8 cellular contexts compared by ENCODE assay signal in the genomic region with DNA sequence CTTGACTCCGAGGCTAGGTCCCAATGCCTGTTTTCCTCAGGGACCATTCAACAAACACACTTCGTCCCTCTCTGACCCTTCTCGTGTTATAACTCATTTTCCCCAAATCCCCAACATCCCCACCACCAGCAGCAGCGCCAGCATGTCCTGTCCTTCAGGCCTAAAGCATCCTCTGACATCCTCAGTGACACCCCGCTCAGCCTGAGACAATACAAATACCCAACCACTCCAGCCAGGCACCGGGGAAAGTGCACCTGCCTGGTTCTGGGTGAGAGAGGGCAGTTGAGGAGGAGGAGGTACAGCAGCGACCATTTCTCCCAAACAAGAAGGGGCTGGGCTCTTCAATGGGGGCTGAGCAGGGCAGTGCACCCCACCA. TPM values are rescaled to one million over a fixed set of nuclear protein-coding genes. Genes with fewer than 3 reads are reported as not detected.
DNase-seq lines count a peak whose midpoint lies in the region; FAIRE-seq and TF ChIP-seq lines count a peak whose summit lies in the region.

No MANE protein-coding gene starts in this region.

- no peaks in the 10 kb centered on the region for H3K36me3 ChIP-seq in mammary epithelial cell (ENCODE audit: insufficient read depth, low read length)
- peaks cover 0 to 21% of the 10 kb centered on the region in 2 donors for H3K36me3 ChIP-seq in muscle layer of duodenum (ENCODE audit: control insufficient read depth in 1 of 2, insufficient read depth in 2 of 2, low read length in 2 of 2)

- POLR2A ChIA-PET in AG04449 (lab: Yijun Ruan, JAX), result no interaction called here
- POLR2A ChIA-PET in HEK293T (lab: Yijun Ruan, JAX), result no interaction called here

- peak overlapping the region; percentile 29 for H2AFZ ChIP-seq in mammary epithelial cell (ENCODE audit: low read depth, low read length)

- H3K4me3 ChIP-seq in AG04449 (ENCODE audit: low read depth, low read length), result peak overlapping the region; percentile 57
- peak overlapping the region in 2 of 3 experiments; percentile 30 to 36 for H3K4me3 ChIP-seq in mammary epithelial cell (replicated peaks in 1 of 3; ENCODE audit: insufficient read depth in 1 of 3, low read depth in 2 of 3, low read length in 3 of 3)
- peak overlapping the region; percentile 43 to 53 for H3K4me3 ChIP-seq in muscle layer of duodenum (ENCODE audit: low read depth in 1 of 2, low read length in 2 of 2)

- TF ChIP-seq CTCF in AG04449 (IDR thresholded peaks at IDR 0.05; ENCODE audit: insufficient read depth, low read length, missing control alignments) (no peak), mammary epithelial cell (conservative IDR thresholded peaks at IDR 0.05 in 1 of 2, IDR thresholded peaks at IDR 0.05 in 1 of 2; ENCODE audit: extremely low read depth in 1 of 2, insufficient read depth in 1 of 2, low read depth in 1 of 2, low read length in 2 of 2) (no peak)

- H3K27me3 ChIP-seq in mammary epithelial cell (ENCODE audit: insufficient read depth, low read length), result no peaks in the 10 kb centered on the region
- H3K27me3 ChIP-seq in muscle layer of duodenum (ENCODE audit: low read depth, low read length), result no peaks in the 10 kb centered on the region

- CTCF ChIA-PET in AG04449 (lab: Yijun Ruan, JAX), result interaction anchor here (0.9 to 1.7 kb wide), 2 partner anchors 14 to 20 kb away, joined by 3 to 5 read pairs; no protein-coding TSS in a partner anchor
- CTCF ChIA-PET in mammary epithelial cell (lab: Charles Lee; ENCODE audit: low non-redundant PET), result no interaction called here
- CTCF ChIA-PET in HEK293T (lab: Yijun Ruan, JAX), result no interaction called here

- in situ Hi-C loops in mammary epithelial cell (cut with MboI; ENCODE audit: low sequenced_read_pairs in 2 of 2), result no loop called here

- intact Hi-C loops in mammary epithelial cell (cut with micrococcal nuclease), result no loop called here

- no peaks in the 10 kb centered on the region for H4K20me1 ChIP-seq in mammary epithelial cell (ENCODE audit: insufficient read depth, low read length)

- H3K9ac ChIP-seq in mammary epithelial cell (ENCODE audit: insufficient read depth, low read length), result peak overlapping the region; percentile 63

- 41% methylated on average over 5 of the region's 7 CpGs for WGBS in mammary epithelial cell (ENCODE audit: low coverage, missing lambda C conversion rate)

- peaks cover 60% of the 10 kb centered on the region for H3K4me1 ChIP-seq in mammary epithelial cell (ENCODE audit: insufficient read depth, low read length)
- H3K4me1 ChIP-seq in muscle layer of duodenum (ENCODE audit: control insufficient read depth in 1 of 2, insufficient read depth in 2 of 2, low read length in 2 of 2), result peaks cover 42 to 49% of the 10 kb centered on the region in 2 donors

- H3K9me3 ChIP-seq in mammary epithelial cell (replicated peaks; ENCODE audit: insufficient read depth, low read length), result no peaks in the 10 kb centered on the region
- H3K9me3 ChIP-seq in muscle layer of duodenum (ENCODE audit: control insufficient read depth in 1 of 2, low read length in 2 of 2), result no peaks in the 10 kb centered on the region

- peaks cover 67% of the 10 kb centered on the region for H3K79me2 ChIP-seq in mammary epithelial cell (ENCODE audit: insufficient read depth, low read length)

- BruUV-seq in mammary epithelial cell (replicated peaks; lab: Mats Ljungman, UMichigan), result no TSS peak

- peak; percentile 58 for FAIRE-seq in HTR-8/SVneo (lab: Jason Lieb, UNC)

- peak overlapping the region; percentile 73 for H3K27ac ChIP-seq in mammary epithelial cell (ENCODE audit: insufficient read depth, low read depth, low read length)
- peak overlapping the region; percentile 99 for H3K27ac ChIP-seq in muscle layer of duodenum (ENCODE audit: low read length)

- DNase-seq in AG04449 (ENCODE audit: low read depth, low spot score) (no peak), HTR-8/SVneo (ENCODE audit: insufficient read length, low spot score) (no peak), mammary epithelial cell (no peak), HEK293T (ENCODE audit: extremely low spot score) (no peak), COR-L47 (lab: John Stamatoyannopoulos, UW) (no peak), RKO (ENCODE audit: low spot score) (no peak), NCI-H1092 treated with DMSO at 0.1 percent for 48 hours (lab: John Stamatoyannopoulos, UW) (no peak)

- H3K4me2 ChIP-seq in mammary epithelial cell (ENCODE audit: insufficient read depth, low read depth, low read length), result peak overlapping the region; percentile 93

- dilution Hi-C loops in mammary epithelial cell (cut with HindIII; ENCODE audit: low sequenced_read_pairs), result no loop called here

TF ChIP-seq in HEK293T, 16 proteins besides CTCF, POLR2A, EP300 and RAD21:
- TF ChIP-seq NFRKB (IDR thresholded peaks at IDR 0.05) (no peak), SUZ12 (IDR thresholded peaks at IDR 0.05) (no peak)
- TF ChIP-seq, protein P1, sequence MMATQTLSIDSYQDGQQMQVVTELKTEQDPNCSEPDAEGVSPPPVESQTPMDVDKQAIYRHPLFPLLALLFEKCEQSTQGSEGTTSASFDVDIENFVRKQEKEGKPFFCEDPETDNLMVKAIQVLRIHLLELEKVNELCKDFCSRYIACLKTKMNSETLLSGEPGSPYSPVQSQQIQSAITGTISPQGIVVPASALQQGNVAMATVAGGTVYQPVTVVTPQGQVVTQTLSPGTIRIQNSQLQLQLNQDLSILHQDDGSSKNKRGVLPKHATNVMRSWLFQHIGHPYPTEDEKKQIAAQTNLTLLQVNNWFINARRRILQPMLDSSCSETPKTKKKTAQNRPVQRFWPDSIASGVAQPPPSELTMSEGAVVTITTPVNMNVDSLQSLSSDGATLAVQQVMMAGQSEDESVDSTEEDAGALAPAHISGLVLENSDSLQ (IDR thresholded peaks at IDR 0.05), result no peak

RNA-seq across cellular contexts. Expression of gene MNT, which starts 4.7 kb away (rescaled TPM):
- total RNA-seq in mammary epithelial cell, result 10 to 100 TPM in 1 of 2 donors, 1 to 10 TPM in 1; 5.5 to 32.3 TPM
- 4.1 TPM for polyA plus RNA-seq in mammary epithelial cell
- 7.8 TPM for polyA minus RNA-seq in mammary epithelial cell

RNA-seq across cellular contexts. Expression of gene SGSM2, which starts 58.9 kb away (rescaled TPM):
- total RNA-seq in mammary epithelial cell, result 10 to 100 TPM; 28.2 to 32.5 TPM
- 24.4 TPM for polyA plus RNA-seq in mammary epithelial cell
- polyA minus RNA-seq in mammary epithelial cell, result 30.1 TPM

RNA-seq across cellular contexts. Expression of gene TSR1, which starts 59.9 kb away (rescaled TPM):
- 10 to 100 TPM; 51.0 to 51.5 TPM for total RNA-seq in mammary epithelial cell
- polyA plus RNA-seq in mammary epithelial cell, result 15.9 TPM
- polyA minus RNA-seq in mammary epithelial cell, result 23.9 TPM
